In genomic region chr21:43669828-43670605, GRCh38 we compare ENCODE assay signal across 33 cellular contexts. TPM values are rescaled to one million over a fixed set of nuclear protein-coding genes. Genes with fewer than 3 reads are reported as not detected.
DNase-seq lines count a peak whose midpoint lies in the region; ATAC-seq, FAIRE-seq and TF ChIP-seq lines count a peak whose summit lies in the region.
"Had no signal": no experiment of that assay in that cellular context is flagged by ENCODE, and none has a peak within 500 bp of the region (broad histone marks: within the 10 kb centered on the region; RNA-seq: fewer than 3 reads in every experiment).

No MANE protein-coding gene starts in this region.

- no peaks in the 10 kb centered on the region for H3K27me3 Mint-ChIP-seq in activated CD4-positive, alpha-beta memory T cell treated with anti-CD3 and anti-CD28 coated beads for 36 hours
- no peaks in the 10 kb centered on the region for H3K27me3 Mint-ChIP-seq in activated CD4-positive, alpha-beta memory T cell treated with anti-CD3 and anti-CD28 coated beads, Interleukin-2, amount 10 ng/mL, durations not matched to agents 7 days and 5 days
- peaks cover 5% of the 10 kb centered on the region for H3K27me3 Mint-ChIP-seq in GM23338 (ENCODE audit: insufficient read depth, low read depth, poor library complexity)
- no peaks in the 10 kb centered on the region for H3K27me3 Mint-ChIP-seq in nephron progenitor cell (ENCODE audit: low read depth, poor library complexity)
- H3K27me3 Mint-ChIP-seq: B cell; CD8-positive, alpha-beta memory T cell had no signal

- H4K20me1 ChIP-seq in GM23338 (replicated peaks; ENCODE audit: insufficient read depth) (peaks cover 43% of the 10 kb centered on the region), GM12878 (ENCODE audit: control insufficient read depth, insufficient read depth) (no peaks in the 10 kb centered on the region)

- CTCF ChIA-PET in activated CD4-positive, alpha-beta memory T cell treated with anti-CD3 and anti-CD28 coated beads for 36 hours (lab: Charles Lee): no interaction called here
- CTCF ChIA-PET in activated CD4-positive, alpha-beta memory T cell treated with anti-CD3 and anti-CD28 coated beads, Interleukin-2, amount 10 ng/mL, durations not matched to agents 7 days and 5 days (lab: Charles Lee): no interaction called here
- CTCF ChIA-PET in GM12878 (lab: Yijun Ruan, JAX): no interaction called here

- TF ChIP-seq POLR2A in GM12878 (IDR thresholded peaks at IDR 0.05; ENCODE audit: low read depth, low read length): no peak

- FAIRE-seq in GM12878 (lab: Jason Lieb, UNC): no peak
- FAIRE-seq: GM12892, GM19239, HTR-8/SVneo had no signal

- no peaks in the 10 kb centered on the region for H3K9me2 ChIP-seq in GM23338 (ENCODE audit: insufficient read depth)

- peaks cover 24% of the 10 kb centered on the region for H3K4me1 Mint-ChIP-seq in activated CD4-positive, alpha-beta memory T cell treated with anti-CD3 and anti-CD28 coated beads for 36 hours (ENCODE audit: low read depth)
- H3K4me1 Mint-ChIP-seq in activated CD4-positive, alpha-beta memory T cell treated with anti-CD3 and anti-CD28 coated beads, Interleukin-2, amount 10 ng/mL, durations not matched to agents 7 days and 5 days: peaks cover 21% of the 10 kb centered on the region
- H3K4me1 Mint-ChIP-seq in GM23338 (peaks cover 25% of the 10 kb centered on the region), nephron progenitor cell (no peaks in the 10 kb centered on the region)

- no TSS peak for BruUV-seq in GM12878 (replicated peaks; lab: Mats Ljungman, UMichigan)

- DNase-seq in activated CD4-positive, alpha-beta memory T cell treated with anti-CD3 and anti-CD28 coated beads for 36 hours: no peak
- no peak for DNase-seq in activated CD4-positive, alpha-beta memory T cell treated with anti-CD3 and anti-CD28 coated beads, Interleukin-2, amount 10 ng/mL, durations not matched to agents 7 days and 5 days
- no peak for DNase-seq in GM23338 (ENCODE audit: low spot score)
- no peak for DNase-seq in GM12878 (ENCODE audit: low read depth, low spot score)
- no peak for DNase-seq in nephron progenitor cell
- no peak for DNase-seq in H4 (ENCODE audit: low spot score)
- no peak for DNase-seq in activated naive CD4-positive, alpha-beta T cell treated with anti-CD3 and anti-CD28 coated beads, Interleukin-2, amount 50 U/mL, for 16 hours
- DNase-seq: CD8-positive, alpha-beta memory T cell; DMS 273 treated with DMSO at 0.1 percent for 48 hours; DMS79; EL; GDM1; HFFc6; KBM-7; MV-4-11; NCI-H1105; NCI-H146; NCI-H2029; NCI-H446; NCI-H526; NCI-H82; NK-92 treated with Interleukin-12 subunit alpha and Interleukin-12 subunit beta, amount 100 ng/mL, for 24 hours; PC-3; SJCRH30 had no signal

- H3K4me2 ChIP-seq in GM23338 (no peak overlapping the region), GM12878 (ENCODE audit: control insufficient read depth, insufficient read depth) (no peak overlapping the region)

- H3K9me3 ChIP-seq in GM12878 (replicated peaks; ENCODE audit: control insufficient read depth, insufficient read depth, low read length): peaks cover 1% of the 10 kb centered on the region; the same call in 1 of the 3 replicates
- H3K9me3 ChIP-seq: HAP-1 had no signal

- TF ChIP-seq CTCF in GM23338 (conservative IDR thresholded peaks at IDR 0.05; ENCODE audit: low read depth in 2 of 2) (no peak), GM12878 (IDR thresholded peaks at IDR 0.05 in 2 of 3, conservative IDR thresholded peaks at IDR 0.05 in 1 of 3; ENCODE audit: control insufficient read depth in 2 of 3, extremely low read depth in 1 of 3, insufficient read depth in 1 of 3, low read depth in 3 of 3, low read length in 3 of 3) (no peak), nephron progenitor cell (IDR thresholded peaks at IDR 0.05) (no peak)

- SMC1A ChIA-PET in GM12878 (lab: Charles Lee; ENCODE audit: uncharacterized antibody, unreplicated experiment): no interaction called here

- H3K36me3 Mint-ChIP-seq in activated CD4-positive, alpha-beta memory T cell treated with anti-CD3 and anti-CD28 coated beads for 36 hours: peaks cover 39% of the 10 kb centered on the region
- peaks cover 63% of the 10 kb centered on the region for H3K36me3 Mint-ChIP-seq in activated CD4-positive, alpha-beta memory T cell treated with anti-CD3 and anti-CD28 coated beads, Interleukin-2, amount 10 ng/mL, durations not matched to agents 7 days and 5 days (ENCODE audit: low read depth)
- peaks cover 68% of the 10 kb centered on the region for H3K36me3 Mint-ChIP-seq in GM23338 (ENCODE audit: low read depth)
- H3K36me3 Mint-ChIP-seq in nephron progenitor cell (ENCODE audit: low read depth): peaks cover 67% of the 10 kb centered on the region

- H3K27ac ChIP-seq in GM23338 (ENCODE audit: low read depth): no peak overlapping the region
- no peak overlapping the region for H3K27ac ChIP-seq in GM12878 (ENCODE audit: control insufficient read depth, insufficient read depth)
- H3K27ac ChIP-seq: 22Rv1, C4-2B, SJCRH30 had no signal

- intact Hi-C loops in activated CD4-positive, alpha-beta memory T cell treated with anti-CD3 and anti-CD28 coated beads for 36 hours (cut with micrococcal nuclease): loop anchor here (10.0 kb wide), 1 partner anchor 985 kb away; no protein-coding TSS in a partner anchor
- intact Hi-C loops in GM12878 (cut with micrococcal nuclease; ENCODE audit: unreplicated experiment): loop anchor here (5.0 kb wide), 2 partner anchors 47 to 252 kb away; partner anchors contain the start of gene PDXK

- H3K27me3 ChIP-seq in GM23338 (ENCODE audit: insufficient read depth) (no peaks in the 10 kb centered on the region), GM12878 (replicated peaks in 1 of 2; ENCODE audit: control insufficient read depth in 2 of 2, insufficient read depth in 2 of 2, low read length in 1 of 2) (no peaks in the 10 kb centered on the region)
- H3K27me3 ChIP-seq: SJCRH30 had no signal

- no peak for ATAC-seq in GM23338
- ATAC-seq in GM12878: no peak
- ATAC-seq in HG03520 (IDR thresholded peaks at IDR 0.05; ENCODE audit: unreplicated experiment): no peak
- ATAC-seq: PC-3, Right ventricle myocardium inferior had no signal

- TF ChIP-seq EP300 in GM12878 (IDR thresholded peaks at IDR 0.05; ENCODE audit: borderline replicate concordance in 1 of 2, control insufficient read depth in 1 of 2, low read depth in 2 of 2, low read length in 2 of 2): no peak

- H3K4me3 ChIP-seq in GM23338 (no peak overlapping the region), GM12878 (no peak overlapping the region)
- H3K4me3 ChIP-seq: HAP-1, SJCRH30 had no signal

- H3K36me3 ChIP-seq in GM23338 (ENCODE audit: insufficient read depth): peaks cover 11% of the 10 kb centered on the region; the same call in 1 of the 2 replicates
- peaks cover 9 to 22% of the 10 kb centered on the region in 2 experiments for H3K36me3 ChIP-seq in GM12878 (ENCODE audit: control insufficient read depth in 2 of 2, insufficient read depth in 2 of 2, low read length in 1 of 2)

- in situ Hi-C loops in GM12878 (cut with MboI): no loop called here

- peaks cover 3% of the 10 kb centered on the region for H3K9me3 Mint-ChIP-seq in activated CD4-positive, alpha-beta memory T cell treated with anti-CD3 and anti-CD28 coated beads for 36 hours
- peaks cover 7% of the 10 kb centered on the region for H3K9me3 Mint-ChIP-seq in activated CD4-positive, alpha-beta memory T cell treated with anti-CD3 and anti-CD28 coated beads, Interleukin-2, amount 10 ng/mL, durations not matched to agents 7 days and 5 days
- H3K9me3 Mint-ChIP-seq in GM23338: no peaks in the 10 kb centered on the region
- H3K9me3 Mint-ChIP-seq in nephron progenitor cell: peaks cover 3% of the 10 kb centered on the region
- H3K9me3 Mint-ChIP-seq: CD8-positive, alpha-beta memory T cell had no signal

- H3F3A ChIP-seq in GM23338 (replicated peaks; ENCODE audit: low read depth): peaks cover 10% of the 10 kb centered on the region

- peak overlapping the region; percentile 1 for H3K27ac Mint-ChIP-seq in activated CD4-positive, alpha-beta memory T cell treated with anti-CD3 and anti-CD28 coated beads for 36 hours
- no peak overlapping the region for H3K27ac Mint-ChIP-seq in activated CD4-positive, alpha-beta memory T cell treated with anti-CD3 and anti-CD28 coated beads, Interleukin-2, amount 10 ng/mL, durations not matched to agents 7 days and 5 days
- H3K27ac Mint-ChIP-seq in GM23338 (peak overlapping the region; percentile 34; the same call in 1 of the 2 replicates), nephron progenitor cell (peak overlapping the region; percentile 86)
- H3K27ac Mint-ChIP-seq: B cell, HFFc6 had no signal

- H3K79me2 ChIP-seq in GM23338 (replicated peaks; ENCODE audit: insufficient read depth) (peaks cover 79% of the 10 kb centered on the region), GM12878 (ENCODE audit: control insufficient read depth, insufficient read depth, low read length) (peaks cover 25% of the 10 kb centered on the region)

- H3K4me1 ChIP-seq in GM23338 (ENCODE audit: insufficient read depth) (peaks cover 5% of the 10 kb centered on the region; the same call in 1 of the 2 replicates), GM12878 (ENCODE audit: control insufficient read depth, insufficient read depth, low read length) (peaks cover 5% of the 10 kb centered on the region)
- H3K4me1 ChIP-seq: HAP-1, SJCRH30 had no signal

- no peak for TF ChIP-seq RAD21 in GM12878 (IDR thresholded peaks at IDR 0.05; ENCODE audit: insufficient read depth, low read depth, low read length)

- RAD21 ChIA-PET in GM12878 (lab: Charles Lee; ENCODE audit: unreplicated experiment): no interaction called here

- no peak overlapping the region for H3K4me3 Mint-ChIP-seq in activated CD4-positive, alpha-beta memory T cell treated with anti-CD3 and anti-CD28 coated beads for 36 hours
- no peak overlapping the region for H3K4me3 Mint-ChIP-seq in activated CD4-positive, alpha-beta memory T cell treated with anti-CD3 and anti-CD28 coated beads, Interleukin-2, amount 10 ng/mL, durations not matched to agents 7 days and 5 days
- H3K4me3 Mint-ChIP-seq in GM23338: no peak overlapping the region
- H3K4me3 Mint-ChIP-seq in nephron progenitor cell: no peak overlapping the region
- H3K4me3 Mint-ChIP-seq: B cell, HFFc6 had no signal

- POLR2A ChIA-PET in activated CD4-positive, alpha-beta memory T cell treated with anti-CD3 and anti-CD28 coated beads for 36 hours (lab: Charles Lee): no interaction called here
- POLR2A ChIA-PET in activated CD4-positive, alpha-beta memory T cell treated with anti-CD3 and anti-CD28 coated beads, Interleukin-2, amount 10 ng/mL, durations not matched to agents 7 days and 5 days (lab: Charles Lee): no interaction called here
- POLR2A ChIA-PET in GM12878 (lab: Charles Lee): no interaction called here

- no peak overlapping the region for H3K9ac ChIP-seq in GM12878 (ENCODE audit: control insufficient read depth, insufficient read depth, low read length)

- no peak overlapping the region for H2AFZ ChIP-seq in GM23338
- no peak overlapping the region for H2AFZ ChIP-seq in GM12878 (ENCODE audit: control insufficient read depth, low read depth, low read length)

- WGBS in GM12878 (ENCODE audit: insufficient coverage, insufficient replicate concordance, low lambda C conversion rate, missing lambda C conversion rate): 94% methylated on average over 20 of the region's 20 CpGs

RNA-seq across cellular contexts. Expression of gene RRP1B, which starts 10.7 kb away (rescaled TPM):
- total RNA-seq in activated CD4-positive, alpha-beta memory T cell treated with anti-CD3 and anti-CD28 coated beads for 36 hours: 10 to 100 TPM; 66.7 to 69.9 TPM
- 10 to 100 TPM; 43.3 to 43.7 TPM for total RNA-seq in activated CD4-positive, alpha-beta memory T cell treated with anti-CD3 and anti-CD28 coated beads, Interleukin-2, amount 10 ng/mL, durations not matched to agents 7 days and 5 days
- total RNA-seq in GM23338 (2014; rRNA removed; shearing (Covaris generic)): 91.7 and 95.7 TPM in 2 replicates
- 54.0 and 54.8 TPM in 2 replicates for polyA plus RNA-seq in GM23338 (2016; fragmentation: Nextera tagmentation; extraction: Ambion mirVana)
- total RNA-seq in GM12878 (2013; cell fraction: nucleolus; rRNA removed): 21.9 and 26.3 TPM in 2 replicates
- total RNA-seq in GM12878 (2014; rRNA removed): 38.1 and 41.9 TPM in 2 replicates
- 32.5 and 36.3 TPM in 2 replicates for total RNA-seq in GM12878 (2014; rRNA removed; fragmentation: Illumina TruSeq; extraction: Trizol)
- total RNA-seq in GM12878 (2021): 52.8 and 57.4 TPM in 2 replicates
- polyA plus RNA-seq in GM12878 (2011; ENCODE audit: low read depth): 9.6 TPM
- 15.7 and 19.3 TPM in 2 replicates for polyA plus RNA-seq in GM12878 (2011; rRNA removed)
- 14.4 and 15.0 TPM in 2 replicates for polyA plus RNA-seq in GM12878 (2011; cell fraction: cytosol; rRNA removed)
- polyA plus RNA-seq in GM12878 (2011; cell fraction: nucleus; rRNA removed): 18.0 and 25.0 TPM in 2 replicates
- polyA plus RNA-seq in GM12878 (2012): 17.1 and 18.2 TPM in 2 replicates
- polyA plus RNA-seq in GM12878 (2014; fragmentation: Illumina TruSeq; extraction: Trizol): 35.7 and 39.9 TPM in 2 replicates
- 1 to 10 TPM; 8.1 to 9.7 TPM for polyA plus RNA-seq in GM12878 (2014; fragmentation: Nextera tagmentation; extraction: Ambion mirVana)
- 33.7 and 35.0 TPM in 2 replicates for polyA plus RNA-seq in GM12878 (2014; rRNA removed)
- polyA plus RNA-seq in GM12878 (2016; fragmentation: Nextera tagmentation; extraction: Ambion mirVana): 10 to 100 TPM; 45.0 to 47.0 TPM
- polyA minus RNA-seq in GM12878 (2011; rRNA and poly(A)+ RNA removed): 18.6 and 20.1 TPM in 2 replicates
- 10.2 and 14.6 TPM in 2 replicates for polyA minus RNA-seq in GM12878 (2011; cell fraction: cytosol; rRNA and poly(A)+ RNA removed)
- polyA minus RNA-seq in GM12878 (2011; cell fraction: nucleus; rRNA and poly(A)+ RNA removed): 5.7 and 11.2 TPM in 2 replicates
- total RNA-seq in H4 (2014; rRNA removed; shearing (Covaris generic)): 16.2 and 21.7 TPM in 2 replicates

RNA-seq across cellular contexts. Expression of gene HSF2BP, which starts 10.7 kb away (rescaled TPM):
- total RNA-seq in activated CD4-positive, alpha-beta memory T cell treated with anti-CD3 and anti-CD28 coated beads for 36 hours: under 1 TPM; 0.50 to 0.73 TPM
- under 1 TPM; 0.15 to 0.40 TPM for total RNA-seq in activated CD4-positive, alpha-beta memory T cell treated with anti-CD3 and anti-CD28 coated beads, Interleukin-2, amount 10 ng/mL, durations not matched to agents 7 days and 5 days
- 2.0 and 2.3 TPM in 2 replicates for total RNA-seq in GM23338 (2014; rRNA removed; shearing (Covaris generic))
- polyA plus RNA-seq in GM23338 (2016; fragmentation: Nextera tagmentation; extraction: Ambion mirVana) (0.78 and 0.82 TPM in 2 replicates), GM12878 (2011; rRNA removed) (0.20 and 0.26 TPM in 2 replicates), GM12878 (2014; fragmentation: Illumina TruSeq; extraction: Trizol) (0.21 TPM in 1 of 2 replicates, not detected in the other), GM12878 (2014; fragmentation: Nextera tagmentation; extraction: Ambion mirVana) (under 1 TPM; 0.07 to 0.19 TPM), GM12878 (2014; rRNA removed) (0.53 and 0.81 TPM in 2 replicates), GM12878 (2016; fragmentation: Nextera tagmentation; extraction: Ambion mirVana) (under 1 TPM; 0.32 to 0.53 TPM)
- 2.1 and 2.7 TPM in 2 replicates for total RNA-seq in GM12878 (2013; cell fraction: nucleolus; rRNA removed)
- total RNA-seq in GM12878 (2014; rRNA removed) (0.33 and 0.45 TPM in 2 replicates), GM12878 (2014; rRNA removed; fragmentation: Illumina TruSeq; extraction: Trizol) (0.32 and 0.45 TPM in 2 replicates), GM12878 (2021) (0.38 and 0.48 TPM in 2 replicates)
- polyA plus RNA-seq in GM12878 (2011; ENCODE audit: low read depth): 0.17 TPM
- 0.15 and 0.21 TPM in 2 replicates for polyA plus RNA-seq in GM12878 (2011; cell fraction: cytosol; rRNA removed)
- polyA plus RNA-seq in GM12878 (2011; cell fraction: nucleus; rRNA removed): 0.06 and 0.10 TPM in 2 replicates
- polyA plus RNA-seq in GM12878 (2012): 0.25 and 0.49 TPM in 2 replicates
- 0.10 TPM in 1 of 2 replicates, not detected in the other for polyA minus RNA-seq in GM12878 (2011; rRNA and poly(A)+ RNA removed)
- polyA minus RNA-seq in GM12878 (2011; cell fraction: cytosol; rRNA and poly(A)+ RNA removed): not detected in 2 replicates
- 0.38 TPM in 1 of 2 replicates, not detected in the other for polyA minus RNA-seq in GM12878 (2011; cell fraction: nucleus; rRNA and poly(A)+ RNA removed)
- total RNA-seq in H4 (2014; rRNA removed; shearing (Covaris generic)): 3.9 and 5.1 TPM in 2 replicates
- total RNA-seq: Right ventricle myocardium inferior had no signal

RNA-seq across cellular contexts. Expression of gene PDXK, which starts 48.9 kb away (rescaled TPM):
- 100 to 1,000 TPM; 126 to 131 TPM for total RNA-seq in activated CD4-positive, alpha-beta memory T cell treated with anti-CD3 and anti-CD28 coated beads for 36 hours
- 10 to 100 TPM; 94.1 to 95.0 TPM for total RNA-seq in activated CD4-positive, alpha-beta memory T cell treated with anti-CD3 and anti-CD28 coated beads, Interleukin-2, amount 10 ng/mL, durations not matched to agents 7 days and 5 days
- 56.7 and 66.3 TPM in 2 replicates for total RNA-seq in GM23338 (2014; rRNA removed; shearing (Covaris generic))
- polyA plus RNA-seq in GM23338 (2016; fragmentation: Nextera tagmentation; extraction: Ambion mirVana) (48.6 and 53.2 TPM in 2 replicates), GM12878 (2011; rRNA removed) (103 and 141 TPM in 2 replicates), GM12878 (2014; fragmentation: Illumina TruSeq; extraction: Trizol) (24.3 and 53.1 TPM in 2 replicates), GM12878 (2014; fragmentation: Nextera tagmentation; extraction: Ambion mirVana) (10 to 100 TPM in 1 of 2 experiments, 1 to 10 TPM in 1; 3.7 to 11.4 TPM), GM12878 (2014; rRNA removed) (66.9 and 83.4 TPM in 2 replicates), GM12878 (2016; fragmentation: Nextera tagmentation; extraction: Ambion mirVana) (10 to 100 TPM; 82.1 to 96.8 TPM)
- 96.3 and 106 TPM in 2 replicates for total RNA-seq in GM12878 (2013; cell fraction: nucleolus; rRNA removed)
- total RNA-seq in GM12878 (2014; rRNA removed) (45.0 and 59.7 TPM in 2 replicates), GM12878 (2014; rRNA removed; fragmentation: Illumina TruSeq; extraction: Trizol) (41.3 and 45.8 TPM in 2 replicates), GM12878 (2021) (107 and 111 TPM in 2 replicates)
- 45.1 TPM for polyA plus RNA-seq in GM12878 (2011; ENCODE audit: low read depth)
- 143 and 158 TPM in 2 replicates for polyA plus RNA-seq in GM12878 (2011; cell fraction: cytosol; rRNA removed)
- 133 and 137 TPM in 2 replicates for polyA plus RNA-seq in GM12878 (2011; cell fraction: nucleus; rRNA removed)
- 65.0 and 92.7 TPM in 2 replicates for polyA plus RNA-seq in GM12878 (2012)
- 159 and 187 TPM in 2 replicates for polyA minus RNA-seq in GM12878 (2011; rRNA and poly(A)+ RNA removed)
- polyA minus RNA-seq in GM12878 (2011; cell fraction: cytosol; rRNA and poly(A)+ RNA removed): 38.8 and 43.0 TPM in 2 replicates
- 19.3 and 36.7 TPM in 2 replicates for polyA minus RNA-seq in GM12878 (2011; cell fraction: nucleus; rRNA and poly(A)+ RNA removed)
- total RNA-seq in H4 (2014; rRNA removed; shearing (Covaris generic)): 99.6 and 107 TPM in 2 replicates
